14 cellular contexts compared by ENCODE assay signal in the genomic region with DNA sequence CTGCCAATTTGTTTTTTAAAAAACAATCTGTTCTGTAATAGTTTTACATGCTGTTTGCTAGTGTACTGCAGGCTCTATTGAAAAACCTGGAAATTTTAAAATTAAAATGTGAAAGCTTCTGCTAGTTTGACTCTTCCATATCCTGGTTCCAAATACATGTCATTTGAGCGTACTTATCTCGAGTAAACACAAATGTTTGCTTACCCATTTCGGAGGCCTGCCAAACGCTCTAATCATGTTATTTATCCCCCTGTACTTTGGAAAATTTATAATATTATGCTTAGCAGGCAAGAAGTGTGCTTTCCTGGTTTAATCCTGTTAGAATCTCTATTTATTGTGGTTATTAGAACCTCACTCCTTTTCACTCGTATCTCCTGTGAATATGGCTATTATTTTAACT.
"Had no signal": no experiment of that assay in that cellular context is flagged by ENCODE, and none has a peak within 500 bp of the region (broad histone marks: within the 10 kb centered on the region; RNA-seq: fewer than 3 reads in every experiment).

No MANE protein-coding gene starts in this region.

- ATAC-seq: activated CD4-positive, CD25-positive, alpha-beta regulatory T cell treated with anti-CD3 and anti-CD28 coated beads, Interleukin-2, amount 50 U/mL, for 24 hours; activated CD8-positive, alpha-beta memory T cell treated with anti-CD3 and anti-CD28 coated beads, Interleukin-2, amount 10 ng/mL, durations not matched to agents 7 days and 5 days; activated naive CD4-positive, alpha-beta T cell treated with anti-CD3 and anti-CD28 coated beads, Interleukin-2, amount 50 U/mL, for 72 hours; effector memory CD8-positive, alpha-beta T cell; lower lobe of right lung had no signal

- H3K27ac ChIP-seq: lower lobe of right lung, thyroid gland, vagina had no signal

- H3K27me3 ChIP-seq: thyroid gland, vagina had no signal

- H3K9me3 ChIP-seq: lower lobe of right lung, thyroid gland, vagina had no signal

- DNase-seq: activated CD4-positive, alpha-beta T cell treated with anti-CD3 and anti-CD28 coated beads, Interleukin-2, amount 50 U/mL, for 4 hours; activated CD8-positive, alpha-beta memory T cell treated with anti-CD3 and anti-CD28 coated beads, Interleukin-2, amount 10 ng/mL, durations not matched to agents 7 days and 5 days; activated effector memory CD4-positive, alpha-beta T cell treated with Interleukin-2 at 50 U/mL for 16 hours; activated T-cell treated with anti-CD3 and anti-CD28 coated beads, Interleukin-2, amount 50 U/mL, for 24 hours; cerebellar nuclear complex; effector memory CD8-positive, alpha-beta T cell; hippocampal formation; kidney glomerular epithelial cell; lower lobe of right lung; stimulated activated CD4-positive, alpha-beta T cell treated with anti-CD3 and anti-CD28 coated beads, Interleukin-15, amount 100 ng/mL, for 24 hours; thyroid gland had no signal

- H3K4me3 ChIP-seq: lower lobe of right lung, thyroid gland, vagina had no signal

- H3K36me3 ChIP-seq: lower lobe of right lung, thyroid gland, vagina had no signal

- H3K4me1 ChIP-seq: lower lobe of right lung, thyroid gland, vagina had no signal
